In genomic region chr14:34714320-34715107, GRCh38 we compare ENCODE assay signal across 8 cellular contexts. TPM values are rescaled to one million over a fixed set of nuclear protein-coding genes. Genes with fewer than 3 reads are reported as not detected.
DNase-seq lines count a peak whose midpoint lies in the region; ATAC-seq and TF ChIP-seq lines count a peak whose summit lies in the region.

CFL2 (minus strand) TSS chr14:34714593; CDS start chr14:34714540, 53 bp downstream.

- H3K4me3 ChIP-seq in mammary epithelial cell (replicated peaks in 1 of 3; ENCODE audit: insufficient read depth in 1 of 3, low read depth in 2 of 3, low read length in 3 of 3) (peak within 1 kb of the TSS; percentile 68 to 87 (median 72)), skin epidermis (peak within 1 kb of the TSS; percentile 74 to 98 (median 83))

- TF ChIP-seq CTCF in VCaP (conservative IDR thresholded peaks at IDR 0.05) (no peak), mammary epithelial cell (conservative IDR thresholded peaks at IDR 0.05 in 1 of 2, IDR thresholded peaks at IDR 0.05 in 1 of 2; ENCODE audit: extremely low read depth in 1 of 2, insufficient read depth in 1 of 2, low read depth in 1 of 2, low read length in 2 of 2) (no peak)

- peak; percentile 57 for DNase-seq in A172 (ENCODE audit: low spot score)
- peak; percentile 66 for DNase-seq in NCI-H2107 treated with DMSO at 0.1 percent for 48 hours (lab: John Stamatoyannopoulos, UW; ENCODE audit: unreplicated experiment)
- DNase-seq in mammary epithelial cell = peak; percentile 71
- DNase-seq in iPS-NIHi11 (ENCODE audit: low spot score) = peak; percentile 99

- 1% methylated on average over 14 of the region's 75 CpGs for WGBS in mammary epithelial cell (ENCODE audit: low coverage, missing lambda C conversion rate)

- no peaks in the 10 kb centered on the region for H4K20me1 ChIP-seq in mammary epithelial cell (ENCODE audit: insufficient read depth, low read length)

- H3K9me3 ChIP-seq in mammary epithelial cell (replicated peaks; ENCODE audit: insufficient read depth, low read length) = no peaks in the 10 kb centered on the region

- CTCF ChIA-PET in mammary epithelial cell (lab: Charles Lee; ENCODE audit: low non-redundant PET) = interaction anchor here (1.4 kb wide), 1 partner anchor 9 kb away, joined by 5 read pairs; no protein-coding TSS in a partner anchor

- peak within 1 kb of the TSS; percentile 87 for H3K4me2 ChIP-seq in mammary epithelial cell (ENCODE audit: insufficient read depth, low read depth, low read length)

- peak within 1 kb of the TSS; percentile 97 for H2AFZ ChIP-seq in mammary epithelial cell (ENCODE audit: low read depth, low read length)

- no TSS peak for BruUV-seq in mammary epithelial cell (replicated peaks; lab: Mats Ljungman, UMichigan)

- dilution Hi-C loops in mammary epithelial cell (cut with HindIII; ENCODE audit: low sequenced_read_pairs) = no loop called here

- intact Hi-C loops in mammary epithelial cell (cut with micrococcal nuclease) = loop anchor here (2.0 to 5.0 kb wide), 2 partner anchors 14 to 268 kb away; partner anchors contain the start of gene SRP54

- ATAC-seq in GM18520 (IDR thresholded peaks at IDR 0.05; ENCODE audit: unreplicated experiment) = peak; percentile 83
- ATAC-seq in HG03039 (IDR thresholded peaks at IDR 0.05; ENCODE audit: unreplicated experiment) = peak; percentile 83

- peak within 1 kb of the TSS; percentile 90 for H3K27ac ChIP-seq in VCaP
- peak within 1 kb of the TSS; percentile 73 for H3K27ac ChIP-seq in mammary epithelial cell (ENCODE audit: insufficient read depth, low read depth, low read length)
- peak within 1 kb of the TSS; percentile 73 to 98 (median 94) for H3K27ac ChIP-seq in skin epidermis

- peak within 1 kb of the TSS; percentile 84 for H3K9ac ChIP-seq in mammary epithelial cell (ENCODE audit: insufficient read depth, low read length)

- peaks cover 22% of the 10 kb centered on the region for H3K79me2 ChIP-seq in mammary epithelial cell (ENCODE audit: insufficient read depth, low read length)

- no peaks in the 10 kb centered on the region for H3K36me3 ChIP-seq in mammary epithelial cell (ENCODE audit: insufficient read depth, low read length)

- no peaks in the 10 kb centered on the region for H3K27me3 ChIP-seq in mammary epithelial cell (ENCODE audit: insufficient read depth, low read length)

- in situ Hi-C loops in mammary epithelial cell (cut with MboI; ENCODE audit: low sequenced_read_pairs in 2 of 2) = no loop called here

- peaks cover 23% of the 10 kb centered on the region for H3K4me1 ChIP-seq in mammary epithelial cell (ENCODE audit: insufficient read depth, low read length)

RNA-seq across cellular contexts. Expression of gene CFL2, which starts in this region (rescaled TPM):
- 110 and 143 TPM in 2 replicates for total RNA-seq in A172 (2014; rRNA removed; shearing (Covaris generic))
- total RNA-seq in mammary epithelial cell = 10 to 100 TPM; 30.1 to 34.5 TPM
- polyA plus RNA-seq in mammary epithelial cell = 21.0 TPM
- 82.1 TPM for polyA minus RNA-seq in mammary epithelial cell

Comparison
In these comparisons a context has a peak if more than half of its experiments do, and no peak if none do; other contexts are left out.
1. Peak in every context shown above with its lines: DNase-seq, ATAC-seq, H3K4me3 ChIP-seq and H3K27ac ChIP-seq.